ENCODE assay signal across 8 cellular contexts in genomic region chr10:68550747-68551411, GRCh38. TPM values are rescaled to one million over a fixed set of nuclear protein-coding genes. Genes with fewer than 3 reads are reported as not detected.
DNase-seq lines count a peak whose midpoint lies in the region; ATAC-seq and TF ChIP-seq lines count a peak whose summit lies in the region.

No MANE protein-coding gene starts in this region.

- H3K4me3 Mint-ChIP-seq in T-cell (no peak overlapping the region), type B pancreatic cell (no peak overlapping the region)

- H3K9me3 ChIP-seq in lower lobe of right lung = no peaks in the 10 kb centered on the region

- intact Hi-C loops in dorsolateral prefrontal cortex (cut with DNase I) (loop anchor here in 1 of 2 donors (10.0 kb wide), 1 partner anchor 344 kb away; no protein-coding TSS in a partner anchor), lower lobe of right lung (cut with DNase I) (no loop called here)

- POLR2A ChIA-PET in T-cell (lab: Charles Lee) = interaction anchor here in 1 of 2 donors (0.6 to 0.7 kb wide), 2 partner anchors 27 to 361 kb away, joined by 4 read pairs; no protein-coding TSS in a partner anchor

- CTCF ChIA-PET in T-cell (lab: Charles Lee) = interaction anchor here (0.6 to 1.1 kb wide), 4 partner anchors 80 to 347 kb away, joined by 3 to 6 read pairs (median 4); no protein-coding TSS in a partner anchor

- DNase-seq in NCI-H2029 (lab: John Stamatoyannopoulos, UW) (peak; percentile 22), NCI-H2029 treated with DMSO at 0.1 percent for 48 hours (lab: John Stamatoyannopoulos, UW) (no peak), H4 (ENCODE audit: low spot score) (peak; percentile 75), NCI-H1092 (lab: John Stamatoyannopoulos, UW) (peak; percentile 33), T-cell (peak in 22 of 34 experiments; percentile 9 to 49 (median 26)), dorsolateral prefrontal cortex (peak in 2 of 10 donors; percentile 7 to 39), lower lobe of right lung (no peak), type B pancreatic cell (ENCODE audit: extremely low spot score, unreplicated experiment) (no peak)

- TF ChIP-seq CTCF in dorsolateral prefrontal cortex (IDR thresholded peaks at IDR 0.05 in 54 of 56, conservative IDR thresholded peaks at IDR 0.05 in 2 of 56; ENCODE audit: low read depth in 1 of 56, partially characterized antibody in 56 of 56) (peak; percentile 33 to 80 (median 71)), lower lobe of right lung (IDR thresholded peaks at IDR 0.05) (peak; percentile 81), type B pancreatic cell (conservative IDR thresholded peaks at IDR 0.05) (peak; percentile 78)

- H3K27me3 ChIP-seq in dorsolateral prefrontal cortex (no peaks in the 10 kb centered on the region), lower lobe of right lung (ENCODE audit: low read depth) (no peaks in the 10 kb centered on the region)

- peaks cover 0 to 1% of the 10 kb centered on the region in 2 donors for H3K27me3 Mint-ChIP-seq in T-cell
- H3K27me3 Mint-ChIP-seq in type B pancreatic cell = no peaks in the 10 kb centered on the region

- ATAC-seq in T-cell (replicated peaks in 1 of 4) (peak; percentile 67 to 72 (median 68)), lower lobe of right lung (peak; percentile 83 to 88)

- H3K27ac ChIP-seq in dorsolateral prefrontal cortex = no peak overlapping the region
- no peak overlapping the region for H3K27ac ChIP-seq in lower lobe of right lung

- no peak overlapping the region for H3K4me3 ChIP-seq in dorsolateral prefrontal cortex
- no peak overlapping the region for H3K4me3 ChIP-seq in lower lobe of right lung

- no peaks in the 10 kb centered on the region for H3K9me3 Mint-ChIP-seq in T-cell
- H3K9me3 Mint-ChIP-seq in type B pancreatic cell = peaks cover 5% of the 10 kb centered on the region

- H3K4me1 ChIP-seq in lower lobe of right lung = no peaks in the 10 kb centered on the region

- no peaks in the 10 kb centered on the region for H3K36me3 ChIP-seq in lower lobe of right lung

- H3K36me3 Mint-ChIP-seq in T-cell (no peaks in the 10 kb centered on the region), type B pancreatic cell (no peaks in the 10 kb centered on the region)

- no peaks in the 10 kb centered on the region for H3K4me1 Mint-ChIP-seq in T-cell
- peaks cover 10% of the 10 kb centered on the region for H3K4me1 Mint-ChIP-seq in type B pancreatic cell (ENCODE audit: unreplicated experiment)

- H3K27ac Mint-ChIP-seq in T-cell (no peak overlapping the region), type B pancreatic cell (peak overlapping the region; percentile 36)

RNA-seq across cellular contexts. Expression of gene TET1, which starts 9.3 kb away (rescaled TPM):
- total RNA-seq in H4 (2014; rRNA removed; shearing (Covaris generic)) = 2.0 TPM in 2 replicates
- total RNA-seq in T-cell = 1 to 10 TPM; 1.6 to 3.6 (median 1.9) TPM
- total RNA-seq in dorsolateral prefrontal cortex = 1 to 10 TPM; 4.6 to 9.9 (median 7.4) TPM
- total RNA-seq in lower lobe of right lung = 1.8 TPM
- 14.9 and 29.0 TPM in 2 replicates for total RNA-seq in type B pancreatic cell (ENCODE audit: low replicate concordance)

RNA-seq across cellular contexts. Expression of gene SLC25A16, which starts 23.6 kb away (rescaled TPM):
- 2.8 and 7.1 TPM in 2 replicates for total RNA-seq in H4 (2014; rRNA removed; shearing (Covaris generic))
- 10 to 100 TPM; 19.0 to 25.9 (median 23.7) TPM for total RNA-seq in T-cell
- 100 to 1,000 TPM in 1 of 120 experiments, 10 to 100 TPM in 119; 40.7 to 100 (median 67.1) TPM for total RNA-seq in dorsolateral prefrontal cortex
- total RNA-seq in lower lobe of right lung = 29.4 TPM
- 26.1 and 28.6 TPM in 2 replicates for total RNA-seq in type B pancreatic cell (ENCODE audit: low replicate concordance)

Comparison
In these comparisons a context has a peak if more than half of its experiments do, and no peak if none do; other contexts are left out.
1. DNase-seq: peak in NCI-H2029 (single experiment), H4 (single experiment), NCI-H1092 (single experiment) and T-cell (22 of 34); none in NCI-H2029 treated with DMSO at 0.1 percent for 48 hours (single experiment), lower lobe of right lung (single experiment) and type B pancreatic cell (single experiment).
2. Peak in every context shown above with its lines, with median percentiles within 50 percentile points of each other: CTCF ChIP-seq.